Comparison of ENCODE assay signal across 14 cellular contexts in genomic region chr7:150412518-150413247, GRCh38. TPM values are rescaled to one million over a fixed set of nuclear protein-coding genes. Genes with fewer than 3 reads are reported as not detected.
"Had no signal": no experiment of that assay in that cellular context is flagged by ENCODE, and none has a peak within 500 bp of the region (broad histone marks: within the 10 kb centered on the region; RNA-seq: fewer than 3 reads in every experiment).

No MANE protein-coding gene starts in this region.

- H3K27ac ChIP-seq: ascending aorta, esophagus squamous epithelium, pancreas, tibial artery, vagina had no signal

- ATAC-seq: left cardiac atrium, pancreas had no signal

- H3K9me3 ChIP-seq: ascending aorta, esophagus squamous epithelium, pancreas, tibial artery, vagina had no signal

- H3K4me1 ChIP-seq: ascending aorta, tibial artery, vagina had no signal

- H3K4me3 ChIP-seq: ascending aorta, esophagus squamous epithelium, pancreas, tibial artery, vagina had no signal

- H3K4me3 Mint-ChIP-seq: activated B cell treated with CpG ODN at 0.5 μM for 24 hours; immature natural killer cell; T-helper 1 cell treated with Interleukin-12 subunit alpha and Interleukin-12 subunit beta and Interleukin-4 antibody, amounts not matched to agents 30 μg/mL and 1 μg/mL, for 36 hours had no signal

- DNase-seq: activated B cell treated with CpG ODN at 0.5 μM for 24 hours; activated CD4-positive, alpha-beta T cell treated with anti-CD3 and anti-CD28 coated beads, Interleukin-2, amount 50 U/mL, for 1 hour; activated T-cell treated with anti-CD3 and anti-CD28 coated beads, Interleukin-2, amount 50 U/mL, for 1 hour; esophagus squamous epithelium; foreskin fibroblast; immature natural killer cell; left cardiac atrium; stimulated activated CD4-positive, alpha-beta T cell treated with anti-CD3 and anti-CD28 coated beads, Interleukin-4, amount 100 ng/mL, for 4 hours; tibial artery had no signal

- H3K9me3 Mint-ChIP-seq: activated B cell treated with CpG ODN at 0.5 μM for 24 hours; immature natural killer cell; T-helper 1 cell treated with Interleukin-12 subunit alpha and Interleukin-12 subunit beta and Interleukin-4 antibody, amounts not matched to agents 30 μg/mL and 1 μg/mL, for 36 hours had no signal

- H3K27me3 ChIP-seq: ascending aorta, esophagus squamous epithelium, pancreas, tibial artery, vagina had no signal

- H3K27me3 Mint-ChIP-seq: activated B cell treated with CpG ODN at 0.5 μM for 24 hours had no signal

- H3K27ac Mint-ChIP-seq: activated B cell treated with CpG ODN at 0.5 μM for 24 hours; T-helper 1 cell treated with Interleukin-12 subunit alpha and Interleukin-12 subunit beta and Interleukin-4 antibody, amounts not matched to agents 30 μg/mL and 1 μg/mL, for 36 hours had no signal

- H3K36me3 ChIP-seq: vagina had no signal

RNA-seq across cellular contexts. Expression of gene GIMAP8, which starts 37.7 kb away (rescaled TPM):
- total RNA-seq: activated B cell treated with CpG ODN at 0.5 μM for 24 hours had no signal
- polyA plus RNA-seq: neural cell had no signal
